Comparison of ENCODE assay signal across 16 cellular contexts in the genomic region with DNA sequence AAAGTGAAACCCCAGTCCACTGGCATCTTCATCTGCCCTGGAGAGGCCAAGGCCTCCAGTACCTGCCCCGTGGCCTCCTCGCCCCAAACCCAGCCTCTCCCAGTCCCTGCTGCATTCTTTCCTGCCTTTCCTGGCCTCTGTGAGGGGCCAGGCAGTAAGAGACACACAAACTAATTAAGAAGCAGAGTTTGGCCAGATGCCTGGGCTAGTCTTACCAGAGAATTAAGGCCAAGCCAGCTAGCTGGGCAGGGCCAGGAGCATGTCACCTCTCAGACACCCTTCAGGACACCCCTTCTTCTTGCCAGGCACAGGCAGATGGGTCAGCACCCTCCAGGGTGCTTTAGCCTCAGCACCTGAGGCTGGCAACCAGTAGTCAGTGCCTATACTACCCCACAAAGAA. TPM values are rescaled to one million over a fixed set of nuclear protein-coding genes. Genes with fewer than 3 reads are reported as not detected.
DNase-seq lines count a peak whose midpoint lies in the region; ATAC-seq, FAIRE-seq and TF ChIP-seq lines count a peak whose summit lies in the region.
"Had no signal": no experiment of that assay in that cellular context is flagged by ENCODE, and none has a peak within 500 bp of the region (broad histone marks: within the 10 kb centered on the region; RNA-seq: fewer than 3 reads in every experiment).

No MANE protein-coding gene starts in this region.

- H3K9me3 ChIP-seq in K562 (replicated peaks; ENCODE audit: control insufficient read depth, insufficient read depth, low read depth, low read length) (no peaks in the 10 kb centered on the region), neural cell (ENCODE audit: low read length) (no peaks in the 10 kb centered on the region)
- H3K9me3 ChIP-seq: upper lobe of left lung had no signal

- peak overlapping the region in 2 of 3 donors; percentile 73 to 75 for H3K27ac Mint-ChIP-seq in IgD-negative memory B cell

- no peak for FAIRE-seq in K562 (lab: Jason Lieb, UNC)
- FAIRE-seq: bronchial epithelial cell, G401.6 had no signal

- no peak for TF ChIP-seq CTCF in K562 (IDR thresholded peaks at IDR 0.05 in 2 of 3, conservative IDR thresholded peaks at IDR 0.05 in 1 of 3; ENCODE audit: insufficient read depth in 2 of 3, low read depth in 1 of 3, low read length in 3 of 3)
- no peak for TF ChIP-seq CTCF in neural cell (IDR thresholded peaks at IDR 0.05; ENCODE audit: poor library complexity, severe bottlenecking)

- no peak overlapping the region for H2AFZ ChIP-seq in K562 (ENCODE audit: low read depth, low read length)
- H2AFZ ChIP-seq in neural cell (ENCODE audit: low read depth, low read length) = no peak overlapping the region

- H3K27ac ChIP-seq in K562 (ENCODE audit: extremely low read depth, low read depth, low read length) (no peak overlapping the region), neural cell (ENCODE audit: low read length) (no peak overlapping the region)
- H3K27ac ChIP-seq: 22Rv1, upper lobe of left lung had no signal

- peaks cover 4% of the 10 kb centered on the region for H3K36me3 Mint-ChIP-seq in IgD-negative memory B cell

- in situ Hi-C loops in K562 (cut with MboI) = no loop called here

- no peaks in the 10 kb centered on the region for H3K9me3 Mint-ChIP-seq in IgD-negative memory B cell

- H3K9me1 ChIP-seq in K562 (ENCODE audit: control insufficient read depth, insufficient read depth, low read length) = no peaks in the 10 kb centered on the region

- H4K20me1 ChIP-seq in K562 (replicated peaks; ENCODE audit: control insufficient read depth, insufficient read depth, low read length) (peaks cover 25% of the 10 kb centered on the region), neural cell (ENCODE audit: insufficient read depth) (no peaks in the 10 kb centered on the region)

- no peak overlapping the region for H3K4me2 ChIP-seq in K562 (ENCODE audit: insufficient read depth, low read length)
- no peak overlapping the region for H3K4me2 ChIP-seq in neural cell (ENCODE audit: low read length)

- H3K4me1 ChIP-seq in K562 (replicated peaks in 1 of 2; ENCODE audit: control insufficient read depth in 2 of 2, insufficient read depth in 2 of 2, low read length in 2 of 2) = peaks cover 3 to 39% of the 10 kb centered on the region in 2 experiments; a peak in 4 of 5 replicates

- CTCF ChIA-PET in K562 (lab: Yijun Ruan, JAX; ENCODE audit: low intra/inter-chr PET ratio) = no interaction called here

- POLR2A ChIA-PET in K562 (lab: Yijun Ruan, JAX) = no interaction called here

- H3K9ac ChIP-seq in K562 (ENCODE audit: insufficient read depth in 1 of 2, low read depth in 2 of 2, low read length in 2 of 2) (no peak overlapping the region), neural cell (ENCODE audit: low read length) (peak overlapping the region; percentile 57)

- intact Hi-C loops in K562 (cut with micrococcal nuclease) = loop anchor here (10.0 kb wide), 2 partner anchors 90 to 670 kb away; no protein-coding TSS in a partner anchor
- intact Hi-C loops in left cardiac atrium (cut with DNase I) = loop anchor here in 1 of 2 donors (10.0 kb wide), 2 partner anchors 130 to 370 kb away; no protein-coding TSS in a partner anchor

- DNase-seq in DMS 273 (lab: John Stamatoyannopoulos, UW; ENCODE audit: unreplicated experiment) (peak; percentile 74), DMS 273 treated with DMSO at 0.1 percent for 48 hours (lab: John Stamatoyannopoulos, UW) (no peak), K562 (ENCODE audit: extremely low read depth in 1 of 4, low spot score in 3 of 4) (no peak), DMS53 (lab: John Stamatoyannopoulos, UW) (no peak), left cardiac atrium (no peak)
- no peak for DNase-seq in effector CD4-positive, alpha-beta T cell
- DNase-seq: kidney glomerular epithelial cell, NCI-H226, Right ventricle myocardium superior, upper lobe of left lung had no signal

- H3K36me3 ChIP-seq in K562 (ENCODE audit: control insufficient read depth, insufficient read depth, low read length) = no peaks in the 10 kb centered on the region
- no peaks in the 10 kb centered on the region for H3K36me3 ChIP-seq in neural cell (ENCODE audit: insufficient read depth, low read length)
- H3K36me3 ChIP-seq: upper lobe of left lung had no signal

- whole genome bisulfite sequencing in K562 (ENCODE audit: insufficient coverage, low coverage, missing lambda C conversion rate) = 0% methylated on average over 2 of the region's 2 CpGs

- TF ChIP-seq RAD21 in K562 (CRISPR knock-in tag; conservative IDR thresholded peaks at IDR 0.05 in 1 of 2, IDR thresholded peaks at IDR 0.05 in 1 of 2) (no peak), neural cell (conservative IDR thresholded peaks at IDR 0.05) (no peak)

- TF ChIP-seq EP300 in K562 (IDR thresholded peaks at IDR 0.05; ENCODE audit: low read length) (no peak), neural cell (conservative IDR thresholded peaks at IDR 0.05; ENCODE audit: poor library complexity, severe bottlenecking) (no peak)

- peaks cover 66 to 89% of the 10 kb centered on the region in 2 experiments for H3K27me3 ChIP-seq in K562 (ENCODE audit: control insufficient read depth in 2 of 2, insufficient read depth in 2 of 2, low read length in 2 of 2)
- H3K27me3 ChIP-seq in neural cell (ENCODE audit: insufficient read depth, low read depth, low read length) = peaks cover 47% of the 10 kb centered on the region

- H3F3A ChIP-seq in neural cell (ENCODE audit: insufficient read depth, low read length, poor library complexity, severe bottlenecking) = no peaks in the 10 kb centered on the region

- peak overlapping the region; percentile 84 to 93 (median 90) for H3K4me3 Mint-ChIP-seq in IgD-negative memory B cell

- ATAC-seq in K562 = no peak
- no peak for ATAC-seq in left cardiac atrium
- ATAC-seq: esophagus mucosa had no signal

- H3K4me1 Mint-ChIP-seq in IgD-negative memory B cell = peaks cover 6 to 25% (median 12%) of the 10 kb centered on the region in 3 donors

- TF ChIP-seq POLR2A in K562 (conservative IDR thresholded peaks at IDR 0.05) = no peak

- no peaks in the 10 kb centered on the region for H3K9me2 ChIP-seq in neural cell (ENCODE audit: insufficient read depth, low read length)

- H3K79me2 ChIP-seq in K562 (ENCODE audit: control insufficient read depth, insufficient read depth, low read length) (no peaks in the 10 kb centered on the region), neural cell (replicated peaks; ENCODE audit: insufficient read depth, low read length) (peaks cover 15% of the 10 kb centered on the region)

- H3K4me3 ChIP-seq in K562 (no peak overlapping the region), neural cell (ENCODE audit: low read length) (peak overlapping the region; percentile 79)

- no TSS peak for BruUV-seq in K562 (replicated peaks; lab: Mats Ljungman, UMichigan)

- H3K27me3 Mint-ChIP-seq in IgD-negative memory B cell = peaks cover 11% of the 10 kb centered on the region

TF ChIP-seq in K562, 482 proteins besides CTCF, POLR2A, EP300 and RAD21:
- TF ChIP-seq KDM5B (IDR thresholded peaks at IDR 0.05; ENCODE audit: insufficient replicate concordance, low read depth, low read length) (peak; percentile 5), ZNF133 (CRISPR knock-in tag; IDR thresholded peaks at IDR 0.05) (no peak)

TF ChIP-seq in neural cell, 6 proteins besides CTCF, POLR2A, EP300 and RAD21 (continues in another document):
- TF ChIP-seq EZH2 (IDR thresholded peaks at IDR 0.05; ENCODE audit: borderline replicate concordance, insufficient read depth, low read length, poor library complexity, severe bottlenecking) = no peak
- no peak for TF ChIP-seq POLR2AphosphoS5 (IDR thresholded peaks at IDR 0.05)
- TF ChIP-seq TAF1 (IDR thresholded peaks at IDR 0.05; ENCODE audit: low read depth) = no peak
- no peak for TF ChIP-seq MXI1 (conservative IDR thresholded peaks at IDR 0.05; ENCODE audit: poor library complexity, severe bottlenecking)
- TF ChIP-seq SMC3 (conservative IDR thresholded peaks at IDR 0.05; ENCODE audit: poor library complexity) = no peak

RNA-seq across cellular contexts. Expression of a gene that starts 2.4 kb away (rescaled TPM):
- 2.9 TPM for polyA plus RNA-seq in IgD-negative memory B cell
- 3.1 and 9.7 TPM in 2 replicates for total RNA-seq in K562 (2011; cell fraction: chromatin; rRNA removed; ENCODE audit: low replicate concordance)
- total RNA-seq in K562 (2011; cell fraction: nucleolus; rRNA removed) = 2.6 and 5.3 TPM in 2 replicates
- 3.7 and 6.1 TPM in 2 replicates for total RNA-seq in K562 (2011; cell fraction: nucleoplasm; rRNA removed)
- 0.50 and 0.57 TPM in 2 replicates for total RNA-seq in K562 (2014; rRNA removed)
- 0.62 and 0.83 TPM in 2 replicates for total RNA-seq in K562 (2014; rRNA removed; fragmentation: Illumina TruSeq; extraction: Trizol)
- total RNA-seq in K562 (2015; rRNA removed; fragmentation: Illumina TruSeq; extraction: Trizol) = 0.14 and 0.49 TPM in 2 replicates
- 2.2 and 3.2 TPM in 2 replicates for total RNA-seq in K562 (2021)
- 0.34 and 2.1 TPM in 2 replicates for polyA plus RNA-seq in K562 (2011; rRNA removed)
- polyA plus RNA-seq in K562 (2011; cell fraction: cytosol; rRNA removed) = 0.37 and 4.5 TPM in 2 replicates
- 0.86 and 9.4 TPM in 2 replicates for polyA plus RNA-seq in K562 (2011; cell fraction: nucleus; rRNA removed)
- polyA plus RNA-seq in K562 (2012) = 0.86 and 2.0 TPM in 2 replicates
- polyA plus RNA-seq in K562 (2014; fragmentation: Illumina TruSeq; extraction: Trizol) = 0.73 and 1.3 TPM in 2 replicates
- polyA plus RNA-seq in K562 (2014; fragmentation: Nextera tagmentation; extraction: Ambion mirVana) = under 1 TPM; 0.18 to 0.31 TPM
- polyA plus RNA-seq in K562 (2014; rRNA removed) = 1.4 and 2.0 TPM in 2 replicates
- polyA minus RNA-seq in K562 (2011; rRNA and poly(A)+ RNA removed) = 0.33 and 2.5 TPM in 2 replicates
- 1.6 TPM in 1 of 2 replicates, not detected in the other for polyA minus RNA-seq in K562 (2011; cell fraction: cytosol; rRNA and poly(A)+ RNA removed)
- polyA minus RNA-seq in K562 (2011; cell fraction: nucleus; rRNA and poly(A)+ RNA removed) = 0.56 and 3.8 TPM in 2 replicates
- 4.3 and 6.2 TPM in 2 replicates for polyA plus RNA-seq in neural cell
- 11.2 and 14.0 TPM in 2 replicates for polyA minus RNA-seq in neural cell
- total RNA-seq in left cardiac atrium = 1 to 10 TPM; 2.9 to 4.7 TPM
